In the genomic region with DNA sequence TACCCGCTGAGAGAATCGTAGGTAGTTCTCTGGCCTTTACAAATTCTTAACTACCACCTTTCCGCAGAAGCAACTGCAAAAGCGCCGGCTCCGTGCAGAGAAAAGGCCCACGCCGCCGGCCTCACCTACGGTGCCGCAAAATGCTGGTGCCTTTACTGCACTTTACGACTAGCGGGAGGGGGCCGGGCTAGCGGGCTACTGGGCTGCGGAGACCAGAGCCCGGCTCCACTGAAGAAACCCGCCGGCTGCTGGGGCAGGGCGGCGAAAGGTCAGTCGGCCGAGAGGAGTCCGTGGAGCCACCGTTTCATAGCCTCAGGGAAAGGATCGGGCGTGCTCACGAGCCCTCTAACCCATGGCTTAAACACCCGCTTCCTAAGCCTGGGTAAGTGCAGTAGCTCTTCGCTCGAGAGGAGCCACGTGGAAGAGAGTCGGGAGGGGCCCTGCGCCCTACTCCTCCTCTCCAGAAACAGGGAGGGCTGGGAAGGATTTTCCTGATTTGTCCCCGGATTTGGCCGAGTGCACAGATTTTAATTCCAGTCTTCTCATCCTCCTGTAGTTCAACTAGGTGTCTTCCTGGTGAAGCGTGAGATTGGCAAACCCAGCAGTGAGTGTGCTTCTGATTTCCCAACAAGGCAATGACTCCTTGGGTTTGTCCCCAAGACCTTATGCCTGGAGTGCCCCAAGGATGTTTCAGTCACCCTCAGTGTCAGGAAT, we compare ENCODE assay signal across 1 cellular context.
TF ChIP-seq lines count a peak whose summit lies in the region.

Gene DPH5 (minus strand): TSS at position 105 of the 714 bp plus-strand sequence. CDS start 341 bp downstream, outside the sequence.

TF ChIP-seq in GM12878, 131 proteins besides CTCF, POLR2A, EP300 and RAD21 (continued from another document):
- TF ChIP-seq, protein P1, sequence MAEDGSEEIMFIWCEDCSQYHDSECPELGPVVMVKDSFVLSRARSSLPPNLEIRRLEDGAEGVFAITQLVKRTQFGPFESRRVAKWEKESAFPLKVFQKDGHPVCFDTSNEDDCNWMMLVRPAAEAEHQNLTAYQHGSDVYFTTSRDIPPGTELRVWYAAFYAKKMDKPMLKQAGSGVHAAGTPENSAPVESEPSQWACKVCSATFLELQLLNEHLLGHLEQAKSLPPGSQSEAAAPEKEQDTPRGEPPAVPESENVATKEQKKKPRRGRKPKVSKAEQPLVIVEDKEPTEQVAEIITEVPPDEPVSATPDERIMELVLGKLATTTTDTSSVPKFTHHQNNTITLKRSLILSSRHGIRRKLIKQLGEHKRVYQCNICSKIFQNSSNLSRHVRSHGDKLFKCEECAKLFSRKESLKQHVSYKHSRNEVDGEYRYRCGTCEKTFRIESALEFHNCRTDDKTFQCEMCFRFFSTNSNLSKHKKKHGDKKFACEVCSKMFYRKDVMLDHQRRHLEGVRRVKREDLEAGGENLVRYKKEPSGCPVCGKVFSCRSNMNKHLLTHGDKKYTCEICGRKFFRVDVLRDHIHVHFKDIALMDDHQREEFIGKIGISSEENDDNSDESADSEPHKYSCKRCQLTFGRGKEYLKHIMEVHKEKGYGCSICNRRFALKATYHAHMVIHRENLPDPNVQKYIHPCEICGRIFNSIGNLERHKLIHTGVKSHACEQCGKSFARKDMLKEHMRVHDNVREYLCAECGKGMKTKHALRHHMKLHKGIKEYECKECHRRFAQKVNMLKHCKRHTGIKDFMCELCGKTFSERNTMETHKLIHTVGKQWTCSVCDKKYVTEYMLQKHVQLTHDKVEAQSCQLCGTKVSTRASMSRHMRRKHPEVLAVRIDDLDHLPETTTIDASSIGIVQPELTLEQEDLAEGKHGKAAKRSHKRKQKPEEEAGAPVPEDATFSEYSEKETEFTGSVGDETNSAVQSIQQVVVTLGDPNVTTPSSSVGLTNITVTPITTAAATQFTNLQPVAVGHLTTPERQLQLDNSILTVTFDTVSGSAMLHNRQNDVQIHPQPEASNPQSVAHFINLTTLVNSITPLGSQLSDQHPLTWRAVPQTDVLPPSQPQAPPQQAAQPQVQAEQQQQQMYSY (CRISPR knock-in tag; IDR thresholded peaks at IDR 0.05): no peak
- TF ChIP-seq JUND (IDR thresholded peaks at IDR 0.05; ENCODE audit: low read depth, low read length) (no peak), ESRRA (IDR thresholded peaks at IDR 0.05; ENCODE audit: low read length) (no peak), BRCA1 (IDR thresholded peaks at IDR 0.05; ENCODE audit: low read depth, low read length) (no peak), PAX5 (IDR thresholded peaks at IDR 0.05; ENCODE audit: borderline replicate concordance, low read depth, low read length) (no peak)
